ENCODE assay signal across 17 cellular contexts in genomic region chr3:127990051-127990450, GRCh38.
DNase-seq lines count a peak whose midpoint lies in the region; ATAC-seq and TF ChIP-seq lines count a peak whose summit lies in the region.
"Had no signal": no experiment of that assay in that cellular context is flagged by ENCODE, and none has a peak within 500 bp of the region (broad histone marks: within the 10 kb centered on the region; RNA-seq: fewer than 3 reads in every experiment).

No MANE protein-coding gene starts in this region.

- no peaks in the 10 kb centered on the region for H3K79me2 ChIP-seq in GM23338 (replicated peaks; ENCODE audit: insufficient read depth)

- H3K9me3 ChIP-seq in skeletal muscle tissue (ENCODE audit: control insufficient read depth in 3 of 3, low read length in 3 of 3) = no peaks in the 10 kb centered on the region
- H3K9me3 ChIP-seq: BLaER1 had no signal

- ATAC-seq in GM23338 = no peak

- peak; percentile 20 to 54 for DNase-seq in NCI-H524 (lab: John Stamatoyannopoulos, UW)
- no peak for DNase-seq in NCI-H524 treated with DMSO at 0.1 percent for 48 hours (lab: John Stamatoyannopoulos, UW)
- DNase-seq in left kidney (ENCODE audit: low read depth, low spot score) = peak; percentile 3
- DNase-seq in posterior vena cava (ENCODE audit: low spot score) = peak; percentile 46
- no peak for DNase-seq in activated CD4-positive, CD25-positive, alpha-beta regulatory T cell (lab: John Stamatoyannopoulos, UW)
- DNase-seq in GM23338 (ENCODE audit: low spot score) = no peak
- DNase-seq in NCI-H2107 treated with DMSO at 0.1 percent for 48 hours (lab: John Stamatoyannopoulos, UW; ENCODE audit: unreplicated experiment) = no peak
- DNase-seq: 8988T; CD4-positive, alpha-beta memory T cell; DMS153; DND-41; EL; GM23248; HCEC 1CT had no signal

- H3K4me3 ChIP-seq in skeletal muscle tissue (ENCODE audit: low read length in 3 of 3) = peak overlapping the region in 2 of 3 donors; percentile 14 to 54
- no peak overlapping the region for H3K4me3 ChIP-seq in GM23338
- H3K4me3 ChIP-seq: BLaER1, GM23248 had no signal

- H3K27ac ChIP-seq in skeletal muscle tissue (ENCODE audit: low read depth, low read length) (peak overlapping the region; percentile 47), GM23338 (ENCODE audit: low read depth) (no peak overlapping the region)
- H3K27ac ChIP-seq: BLaER1, GM23248 had no signal

- peaks cover 2 to 9% (median 6%) of the 10 kb centered on the region in 3 donors for H3K36me3 ChIP-seq in skeletal muscle tissue (ENCODE audit: control insufficient read depth in 3 of 3, insufficient read depth in 3 of 3, low read length in 3 of 3)
- no peaks in the 10 kb centered on the region for H3K36me3 ChIP-seq in GM23338 (ENCODE audit: insufficient read depth)
- H3K36me3 ChIP-seq: BLaER1 had no signal

- TF ChIP-seq CTCF in GM23338 (conservative IDR thresholded peaks at IDR 0.05; ENCODE audit: low read depth in 2 of 2) = no peak

- no peak overlapping the region for H2AFZ ChIP-seq in GM23338
- H2AFZ ChIP-seq: GM23248 had no signal

- H3K9ac ChIP-seq in skeletal muscle tissue (ENCODE audit: low read depth in 1 of 3, low read length in 3 of 3) = peak overlapping the region in 2 of 3 donors; percentile 33 to 61
- H3K9ac ChIP-seq: BLaER1, GM23248 had no signal

- no peak overlapping the region for H3K4me3 Mint-ChIP-seq in GM23338
- H3K4me3 Mint-ChIP-seq: CD14-positive monocyte; CD4-positive, alpha-beta memory T cell had no signal

- peaks cover 7% of the 10 kb centered on the region; the same call in 1 of the 2 replicates for H3K9me2 ChIP-seq in GM23338 (ENCODE audit: insufficient read depth)

- H3K27ac Mint-ChIP-seq in GM23338 = no peak overlapping the region
- H3K27ac Mint-ChIP-seq: CD14-positive monocyte had no signal

- no peaks in the 10 kb centered on the region for H3F3A ChIP-seq in GM23338 (replicated peaks; ENCODE audit: low read depth)

- no peaks in the 10 kb centered on the region for H3K9me3 Mint-ChIP-seq in GM23338
- H3K9me3 Mint-ChIP-seq: CD4-positive, alpha-beta memory T cell had no signal

- no peaks in the 10 kb centered on the region for H4K20me1 ChIP-seq in GM23338 (replicated peaks; ENCODE audit: insufficient read depth)
- H4K20me1 ChIP-seq: BLaER1 had no signal

- H3K27me3 Mint-ChIP-seq in GM23338 (ENCODE audit: insufficient read depth, low read depth, poor library complexity) = peaks cover 15% of the 10 kb centered on the region

- H3K4me1 Mint-ChIP-seq in GM23338 = peaks cover 5% of the 10 kb centered on the region; the same call in 1 of the 3 replicates
- H3K4me1 Mint-ChIP-seq: CD14-positive monocyte; CD4-positive, alpha-beta memory T cell had no signal

- H3K4me1 ChIP-seq in skeletal muscle tissue (ENCODE audit: control insufficient read depth in 3 of 3, insufficient read depth in 3 of 3, low read length in 3 of 3) (peaks cover 23 to 57% (median 46%) of the 10 kb centered on the region in 3 donors), GM23338 (ENCODE audit: insufficient read depth) (no peaks in the 10 kb centered on the region)
- H3K4me1 ChIP-seq: BLaER1 had no signal

- H3K27me3 ChIP-seq in skeletal muscle tissue (ENCODE audit: control insufficient read depth in 3 of 3, insufficient read depth in 3 of 3, low read length in 3 of 3) = no peaks in the 10 kb centered on the region
- H3K27me3 ChIP-seq in GM23338 (ENCODE audit: insufficient read depth) = peaks cover 7% of the 10 kb centered on the region; the same call in 1 of the 2 replicates
- H3K27me3 ChIP-seq: BLaER1 had no signal

- H3K4me2 ChIP-seq in GM23338 = no peak overlapping the region
- H3K4me2 ChIP-seq: BLaER1 had no signal

- H3K36me3 Mint-ChIP-seq in GM23338 (ENCODE audit: low read depth) = no peaks in the 10 kb centered on the region
- H3K36me3 Mint-ChIP-seq: CD14-positive monocyte had no signal

- intact Hi-C loops in posterior vena cava (cut with DNase I) = no loop called here

TF ChIP-seq in GM23338, 12 proteins besides CTCF, POLR2A, EP300 and RAD21 (continues in another document):
- TF ChIP-seq ZNF462 (CRISPR knock-in tag; IDR thresholded peaks at IDR 0.05) (no peak), CREB1 (CRISPR knock-in tag; IDR thresholded peaks at IDR 0.05; ENCODE audit: low read depth) (no peak), JUNB (IDR thresholded peaks at IDR 0.05; ENCODE audit: unreplicated experiment) (no peak), EZH2phosphoT487 (IDR thresholded peaks at IDR 0.05; ENCODE audit: unreplicated experiment) (no peak), POLR2AphosphoS5 (IDR thresholded peaks at IDR 0.05; ENCODE audit: low read depth) (no peak), ZNF114 (CRISPR knock-in tag; IDR thresholded peaks at IDR 0.05) (no peak)
- TF ChIP-seq, protein P1, sequence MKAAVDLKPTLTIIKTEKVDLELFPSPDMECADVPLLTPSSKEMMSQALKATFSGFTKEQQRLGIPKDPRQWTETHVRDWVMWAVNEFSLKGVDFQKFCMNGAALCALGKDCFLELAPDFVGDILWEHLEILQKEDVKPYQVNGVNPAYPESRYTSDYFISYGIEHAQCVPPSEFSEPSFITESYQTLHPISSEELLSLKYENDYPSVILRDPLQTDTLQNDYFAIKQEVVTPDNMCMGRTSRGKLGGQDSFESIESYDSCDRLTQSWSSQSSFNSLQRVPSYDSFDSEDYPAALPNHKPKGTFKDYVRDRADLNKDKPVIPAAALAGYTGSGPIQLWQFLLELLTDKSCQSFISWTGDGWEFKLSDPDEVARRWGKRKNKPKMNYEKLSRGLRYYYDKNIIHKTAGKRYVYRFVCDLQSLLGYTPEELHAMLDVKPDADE (IDR thresholded peaks at IDR 0.05) = no peak

Comparison
In these comparisons a context has a peak if more than half of its experiments do, and no peak if none do; other contexts are left out.
1. DNase-seq: peak in NCI-H524 (2 of 2), left kidney (single experiment) and posterior vena cava (single experiment); none in NCI-H524 treated with DMSO at 0.1 percent for 48 hours (single experiment), activated CD4-positive, CD25-positive, alpha-beta regulatory T cell (0 of 4), GM23338 (single experiment) and NCI-H2107 treated with DMSO at 0.1 percent for 48 hours (single experiment).